In the genomic region with DNA sequence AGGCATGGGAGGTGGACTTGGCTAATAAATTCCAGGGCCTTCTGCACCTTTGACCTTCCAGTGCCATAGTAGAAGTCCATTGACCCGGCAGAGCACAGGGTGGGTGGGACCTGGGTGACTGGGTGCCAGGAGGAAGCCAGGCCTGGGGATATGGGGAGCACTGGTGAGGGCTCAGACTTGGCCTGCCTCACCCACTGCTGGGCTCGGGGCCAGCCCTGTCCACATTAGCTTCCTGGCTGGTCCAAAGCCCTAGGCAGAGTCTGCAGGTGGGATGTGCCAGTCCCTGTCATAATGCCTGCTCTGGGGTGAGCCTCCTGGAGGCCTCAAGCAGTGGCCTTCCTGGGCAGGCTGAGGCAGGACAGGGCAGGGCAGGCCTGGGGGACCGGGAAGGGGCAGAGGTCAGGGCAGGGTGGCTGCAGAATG, we compare ENCODE assay signal across 17 cellular contexts. TPM values are rescaled to one million over a fixed set of nuclear protein-coding genes. Genes with fewer than 3 reads are reported as not detected.
"Had no signal": no experiment of that assay in that cellular context is flagged by ENCODE, and none has a peak within 500 bp of the region (broad histone marks: within the 10 kb centered on the region; RNA-seq: fewer than 3 reads in every experiment).

No MANE protein-coding gene starts in this region.

- H3K27me3 ChIP-seq: gastroesophageal sphincter, heart left ventricle, tibial artery had no signal

- H3K9me3 ChIP-seq: gastroesophageal sphincter, heart left ventricle, tibial artery had no signal

- H3K4me1 ChIP-seq: gastroesophageal sphincter, heart left ventricle, parathyroid adenoma, tibial artery had no signal

- H3K27ac ChIP-seq: gastroesophageal sphincter, heart left ventricle, parathyroid adenoma, tibial artery, VCaP had no signal

- DNase-seq: activated CD4-positive, alpha-beta T cell treated with anti-CD3 and anti-CD28 coated beads for 1 hour; activated CD4-positive, alpha-beta T cell treated with anti-CD3 and anti-CD28 coated beads, Interleukin-2, amount 50 U/mL, for 4 hours; activated naive CD4-positive, alpha-beta T cell treated with Interleukin-2 at 50 U/mL for 16 hours; activated naive CD8-positive, alpha-beta T cell treated with anti-CD3 and anti-CD28 coated beads, Interleukin-2, amount 10 ng/mL, durations not matched to agents 7 days and 5 days; amygdala; caudate nucleus; heart left ventricle; stimulated activated CD8-positive, alpha-beta memory T cell treated with anti-CD3 and anti-CD28 coated beads, Interleukin-4, amount 100 ng/mL, for 48 hours; stimulated activated naive CD4-positive, alpha-beta T cell treated with Interleukin-2 at 50 U/mL for 16 hours; substantia nigra; SW 1271; T-helper 2 cell had no signal

- ATAC-seq: gastroesophageal sphincter, heart left ventricle had no signal

- H3K4me3 ChIP-seq: gastroesophageal sphincter, heart left ventricle, tibial artery had no signal

- H3K36me3 ChIP-seq: gastroesophageal sphincter, heart left ventricle, tibial artery had no signal

RNA-seq across cellular contexts. Expression of a gene that starts 38.1 kb away (rescaled TPM):
- total RNA-seq: activated naive CD8-positive, alpha-beta T cell treated with anti-CD3 and anti-CD28 coated beads, Interleukin-2, amount 10 ng/mL, durations not matched to agents 7 days and 5 days; natural killer cell treated with Interleukin-12 subunit alpha and Interleukin-12 subunit beta and Interleukin-15 and Interleukin-18, amount 100 ng/mL, for 72 hours had no signal
- polyA plus RNA-seq: heart left ventricle had no signal

RNA-seq across cellular contexts. Expression of a gene that starts 58.3 kb away (rescaled TPM):
- total RNA-seq: activated naive CD8-positive, alpha-beta T cell treated with anti-CD3 and anti-CD28 coated beads, Interleukin-2, amount 10 ng/mL, durations not matched to agents 7 days and 5 days; natural killer cell treated with Interleukin-12 subunit alpha and Interleukin-12 subunit beta and Interleukin-15 and Interleukin-18, amount 100 ng/mL, for 72 hours had no signal
